In genomic region chr12:5073838-5074237, GRCh38 we compare ENCODE assay signal across 12 cellular contexts. TPM values are rescaled to one million over a fixed set of nuclear protein-coding genes. Genes with fewer than 3 reads are reported as not detected.
DNase-seq lines count a peak whose midpoint lies in the region; ATAC-seq, FAIRE-seq and TF ChIP-seq lines count a peak whose summit lies in the region.
"Had no signal": no experiment of that assay in that cellular context is flagged by ENCODE, and none has a peak within 500 bp of the region (broad histone marks: within the 10 kb centered on the region; RNA-seq: fewer than 3 reads in every experiment).

No MANE protein-coding gene starts in this region.

- ATAC-seq in K562 (peak; percentile 57; the same call in 2 of the 3 replicates), HG03108 (IDR thresholded peaks at IDR 0.05; ENCODE audit: unreplicated experiment) (no peak), natural killer cell (no peak)
- ATAC-seq: stimulated activated naive B cell treated with anti-CD40 and anti-IgM and Interleukin-4, amounts not matched to agents 10 μg/mL and 1 μg/mL and 100 μg/mL, for 72 hours had no signal

- BruUV-seq in K562 (replicated peaks; lab: Mats Ljungman, UMichigan) = no TSS peak

- H3K4me1 ChIP-seq in Karpas-422 (ENCODE audit: low read length) (peaks cover 11% of the 10 kb centered on the region), K562 (replicated peaks in 1 of 2; ENCODE audit: control insufficient read depth in 2 of 2, insufficient read depth in 2 of 2, low read length in 2 of 2) (no peaks in the 10 kb centered on the region), neural progenitor cell (peaks cover 32% of the 10 kb centered on the region)
- H3K4me1 ChIP-seq: spleen had no signal

- H2AFZ ChIP-seq in Karpas-422 (ENCODE audit: low read length) (no peak overlapping the region), K562 (ENCODE audit: low read depth, low read length) (no peak overlapping the region), neural progenitor cell (replicated peaks) (no peak overlapping the region)

- FAIRE-seq in K562 (lab: Jason Lieb, UNC) = no peak

- H3K4me2 ChIP-seq in Karpas-422 (ENCODE audit: low read depth, low read length, poor library complexity, severe bottlenecking) = peak overlapping the region; percentile 21
- no peak overlapping the region for H3K4me2 ChIP-seq in K562 (ENCODE audit: insufficient read depth, low read length)
- H3K4me2 ChIP-seq in neural progenitor cell = no peak overlapping the region

- TF ChIP-seq CTCF in K562 (IDR thresholded peaks at IDR 0.05 in 2 of 3, conservative IDR thresholded peaks at IDR 0.05 in 1 of 3; ENCODE audit: insufficient read depth in 2 of 3, low read depth in 1 of 3, low read length in 3 of 3) (peak; percentile 33 to 59 (median 38); a peak in 4 of 6 replicates), neural progenitor cell (IDR thresholded peaks at IDR 0.05) (peak; percentile 57), natural killer cell (IDR thresholded peaks at IDR 0.05) (no peak)

- DNase-seq in NCI-H748 (lab: John Stamatoyannopoulos, UW; ENCODE audit: unreplicated experiment) = peak; percentile 4
- DNase-seq in NCI-H748 treated with DMSO at 0.1 percent for 48 hours (lab: John Stamatoyannopoulos, UW) = no peak
- peak; percentile 71 for DNase-seq in Karpas-422
- peak in 2 of 4 experiments; percentile 10 to 33 for DNase-seq in K562 (ENCODE audit: extremely low read depth in 1 of 4, low spot score in 3 of 4)
- DNase-seq in neural progenitor cell (ENCODE audit: low spot score) = peak; percentile 57
- no peak for DNase-seq in T-helper 1 cell
- no peak for DNase-seq in natural killer cell
- DNase-seq: activated naive CD8-positive, alpha-beta T cell treated with anti-CD3 and anti-CD28 coated beads, Interleukin-2, amount 10 ng/mL, durations not matched to agents 7 days and 5 days; spleen; stimulated activated naive B cell treated with anti-CD40 and anti-IgM and Interleukin-4, amounts not matched to agents 10 μg/mL and 1 μg/mL and 100 μg/mL, for 72 hours had no signal

- no peaks in the 10 kb centered on the region for H3K9me2 ChIP-seq in Karpas-422 (replicated peaks; ENCODE audit: insufficient read depth, low read length)

- peak in 1 of 2 experiments; percentile 45; a peak in 2 of 4 replicates for TF ChIP-seq RAD21 in K562 (CRISPR knock-in tag; conservative IDR thresholded peaks at IDR 0.05 in 1 of 2, IDR thresholded peaks at IDR 0.05 in 1 of 2)

- no peaks in the 10 kb centered on the region for H3F3A ChIP-seq in neural progenitor cell (ENCODE audit: low read depth)

- H3K9me3 Mint-ChIP-seq in neural progenitor cell (no peaks in the 10 kb centered on the region), natural killer cell (no peaks in the 10 kb centered on the region)
- H3K9me3 Mint-ChIP-seq: activated naive CD8-positive, alpha-beta T cell treated with anti-CD3 and anti-CD28 coated beads, Interleukin-2, amount 10 ng/mL, durations not matched to agents 7 days and 5 days; mesothelial cell of epicardium; stimulated activated naive B cell treated with anti-CD40 and anti-IgM and Interleukin-4, amounts not matched to agents 10 μg/mL and 1 μg/mL and 100 μg/mL, for 72 hours had no signal

- H3K27ac ChIP-seq in Karpas-422 (ENCODE audit: low read length) = no peak overlapping the region
- no peak overlapping the region for H3K27ac ChIP-seq in K562 (ENCODE audit: extremely low read depth, low read depth, low read length)
- no peak overlapping the region for H3K27ac ChIP-seq in neural progenitor cell
- H3K27ac ChIP-seq: spleen had no signal

- intact Hi-C loops in K562 (cut with micrococcal nuclease) = no loop called here
- intact Hi-C loops in natural killer cell (cut with micrococcal nuclease) = no loop called here

- in situ Hi-C loops in K562 (cut with MboI) = no loop called here

- H3K4me3 ChIP-seq in Karpas-422 (ENCODE audit: low read length) (no peak overlapping the region), K562 (no peak overlapping the region), neural progenitor cell (no peak overlapping the region)
- H3K4me3 ChIP-seq: spleen had no signal

- H4K20me1 ChIP-seq in Karpas-422 (ENCODE audit: insufficient read depth, low read depth, low read length) (no peaks in the 10 kb centered on the region), K562 (replicated peaks; ENCODE audit: control insufficient read depth, insufficient read depth, low read length) (no peaks in the 10 kb centered on the region; the same call in 1 of the 2 replicates), neural progenitor cell (ENCODE audit: low read depth) (no peaks in the 10 kb centered on the region)

- H3K79me2 ChIP-seq in Karpas-422 (ENCODE audit: low read length) (no peaks in the 10 kb centered on the region), K562 (ENCODE audit: control insufficient read depth, insufficient read depth, low read length) (no peaks in the 10 kb centered on the region), neural progenitor cell (ENCODE audit: low read depth) (no peaks in the 10 kb centered on the region)

- H3K36me3 Mint-ChIP-seq in neural progenitor cell = no peaks in the 10 kb centered on the region
- H3K36me3 Mint-ChIP-seq in natural killer cell = no peaks in the 10 kb centered on the region
- H3K36me3 Mint-ChIP-seq: activated naive CD8-positive, alpha-beta T cell treated with anti-CD3 and anti-CD28 coated beads, Interleukin-2, amount 10 ng/mL, durations not matched to agents 7 days and 5 days; mesothelial cell of epicardium; stimulated activated naive B cell treated with anti-CD40 and anti-IgM and Interleukin-4, amounts not matched to agents 10 μg/mL and 1 μg/mL and 100 μg/mL, for 72 hours had no signal

- no peaks in the 10 kb centered on the region for H3K9me1 ChIP-seq in K562 (ENCODE audit: control insufficient read depth, insufficient read depth, low read length)

- POLR2A ChIA-PET in K562 (lab: Yijun Ruan, JAX) = interaction anchor here (0.6 kb wide), 1 partner anchor 30 kb away, joined by 3 read pairs; the partner anchor contains the start of gene KCNA5

- H3K27ac Mint-ChIP-seq in neural progenitor cell (no peak overlapping the region), natural killer cell (no peak overlapping the region)
- H3K27ac Mint-ChIP-seq: activated naive CD8-positive, alpha-beta T cell treated with anti-CD3 and anti-CD28 coated beads, Interleukin-2, amount 10 ng/mL, durations not matched to agents 7 days and 5 days; mesothelial cell of epicardium; stimulated activated naive B cell treated with anti-CD40 and anti-IgM and Interleukin-4, amounts not matched to agents 10 μg/mL and 1 μg/mL and 100 μg/mL, for 72 hours had no signal

- CTCF ChIA-PET in K562 (lab: Yijun Ruan, JAX; ENCODE audit: low intra/inter-chr PET ratio) = no interaction called here

- H3K9me3 ChIP-seq in Karpas-422 (ENCODE audit: low read length) (no peaks in the 10 kb centered on the region), K562 (replicated peaks; ENCODE audit: control insufficient read depth, insufficient read depth, low read depth, low read length) (no peaks in the 10 kb centered on the region), neural progenitor cell (ENCODE audit: low read depth) (no peaks in the 10 kb centered on the region)
- H3K9me3 ChIP-seq: spleen had no signal

- TF ChIP-seq POLR2A in K562 (conservative IDR thresholded peaks at IDR 0.05) = no peak

- H3K4me3 Mint-ChIP-seq in neural progenitor cell (no peak overlapping the region), natural killer cell (no peak overlapping the region)
- H3K4me3 Mint-ChIP-seq: activated naive CD8-positive, alpha-beta T cell treated with anti-CD3 and anti-CD28 coated beads, Interleukin-2, amount 10 ng/mL, durations not matched to agents 7 days and 5 days; mesothelial cell of epicardium; stimulated activated naive B cell treated with anti-CD40 and anti-IgM and Interleukin-4, amounts not matched to agents 10 μg/mL and 1 μg/mL and 100 μg/mL, for 72 hours had no signal

- no peak for TF ChIP-seq EP300 in K562 (IDR thresholded peaks at IDR 0.05; ENCODE audit: low read length)

- WGBS in K562 (ENCODE audit: insufficient coverage, low coverage, missing lambda C conversion rate) = 0% methylated on average over 2 of the region's 2 CpGs

- H3K9ac ChIP-seq in Karpas-422 (ENCODE audit: low read length) (no peak overlapping the region), K562 (ENCODE audit: insufficient read depth in 1 of 2, low read depth in 2 of 2, low read length in 2 of 2) (no peak overlapping the region), neural progenitor cell (no peak overlapping the region)

- H3K27me3 Mint-ChIP-seq in neural progenitor cell (ENCODE audit: insufficient read depth, low read depth) (peaks cover 10% of the 10 kb centered on the region), natural killer cell (ENCODE audit: low read depth in 2 of 2) (peaks cover 4 to 13% of the 10 kb centered on the region in 2 donors)

- H3K27me3 ChIP-seq in Karpas-422 (ENCODE audit: low read length) = no peaks in the 10 kb centered on the region
- H3K27me3 ChIP-seq in K562 (ENCODE audit: control insufficient read depth in 2 of 2, insufficient read depth in 2 of 2, low read length in 2 of 2) = peaks cover 0 to 9% of the 10 kb centered on the region in 2 experiments; a peak in 2 of 5 replicates
- no peaks in the 10 kb centered on the region for H3K27me3 ChIP-seq in neural progenitor cell

- H3K4me1 Mint-ChIP-seq in neural progenitor cell (peaks cover 25% of the 10 kb centered on the region), natural killer cell (no peaks in the 10 kb centered on the region)
- H3K4me1 Mint-ChIP-seq: activated naive CD8-positive, alpha-beta T cell treated with anti-CD3 and anti-CD28 coated beads, Interleukin-2, amount 10 ng/mL, durations not matched to agents 7 days and 5 days had no signal

- no peaks in the 10 kb centered on the region for H3K36me3 ChIP-seq in Karpas-422 (ENCODE audit: insufficient read depth, low read length)
- no peaks in the 10 kb centered on the region for H3K36me3 ChIP-seq in K562 (ENCODE audit: control insufficient read depth, insufficient read depth, low read length)
- no peaks in the 10 kb centered on the region for H3K36me3 ChIP-seq in neural progenitor cell
- H3K36me3 ChIP-seq: spleen had no signal

RNA-seq across cellular contexts. Expression of gene KCNA5, which starts 30.2 kb away (rescaled TPM):
- total RNA-seq in Karpas-422 (2014; rRNA removed; shearing (Covaris generic); ENCODE audit: low replicate concordance) = not detected in 2 replicates
- not detected in 2 replicates for total RNA-seq in K562 (2011; cell fraction: chromatin; rRNA removed; ENCODE audit: low replicate concordance)
- not detected in 2 replicates for total RNA-seq in K562 (2011; cell fraction: nucleolus; rRNA removed)
- total RNA-seq in K562 (2011; cell fraction: nucleoplasm; rRNA removed) = not detected in 2 replicates
- not detected in 2 replicates for total RNA-seq in K562 (2014; rRNA removed)
- not detected in 2 replicates for total RNA-seq in K562 (2014; rRNA removed; fragmentation: Illumina TruSeq; extraction: Trizol)
- total RNA-seq in K562 (2015; rRNA removed; fragmentation: Illumina TruSeq; extraction: Trizol) = not detected in 2 replicates
- total RNA-seq in K562 (2021) = not detected in 2 replicates
- polyA plus RNA-seq in K562 (2011; rRNA removed) = not detected in 2 replicates
- not detected in 2 replicates for polyA plus RNA-seq in K562 (2011; cell fraction: cytosol; rRNA removed)
- not detected in 2 replicates for polyA plus RNA-seq in K562 (2011; cell fraction: nucleus; rRNA removed)
- not detected in 2 replicates for polyA plus RNA-seq in K562 (2012)
- not detected in 2 replicates for polyA plus RNA-seq in K562 (2014; fragmentation: Illumina TruSeq; extraction: Trizol)
- not detected for polyA plus RNA-seq in K562 (2014; fragmentation: Nextera tagmentation; extraction: Ambion mirVana)
- not detected in 2 replicates for polyA plus RNA-seq in K562 (2014; rRNA removed)
- polyA minus RNA-seq in K562 (2011; rRNA and poly(A)+ RNA removed) = not detected in 2 replicates
- not detected in 2 replicates for polyA minus RNA-seq in K562 (2011; cell fraction: cytosol; rRNA and poly(A)+ RNA removed)
- polyA minus RNA-seq in K562 (2011; cell fraction: nucleus; rRNA and poly(A)+ RNA removed) = not detected in 2 replicates
- 0.19 and 1.1 TPM in 2 replicates for total RNA-seq in neural progenitor cell (ENCODE audit: low replicate concordance)
- total RNA-seq in natural killer cell = under 1 TPM in 1 of 3 donors, not detected in 2; 0.13 TPM
- total RNA-seq: activated naive CD8-positive, alpha-beta T cell treated with anti-CD3 and anti-CD28 coated beads, Interleukin-2, amount 10 ng/mL, durations not matched to agents 7 days and 5 days had no signal

Comparison
In these comparisons a context has a peak if more than half of its experiments do, and no peak if none do; other contexts are left out.
1. DNase-seq: peak in NCI-H748 (single experiment), Karpas-422 (single experiment) and neural progenitor cell (single experiment); none in NCI-H748 treated with DMSO at 0.1 percent for 48 hours (single experiment), T-helper 1 cell (0 of 5) and natural killer cell (single experiment).